Comparison of ENCODE assay signal across 1 cellular context in genomic region chr1:100132566-100133477, GRCh38.
TF ChIP-seq lines count a peak whose summit lies in the region.

A gene with protein sequence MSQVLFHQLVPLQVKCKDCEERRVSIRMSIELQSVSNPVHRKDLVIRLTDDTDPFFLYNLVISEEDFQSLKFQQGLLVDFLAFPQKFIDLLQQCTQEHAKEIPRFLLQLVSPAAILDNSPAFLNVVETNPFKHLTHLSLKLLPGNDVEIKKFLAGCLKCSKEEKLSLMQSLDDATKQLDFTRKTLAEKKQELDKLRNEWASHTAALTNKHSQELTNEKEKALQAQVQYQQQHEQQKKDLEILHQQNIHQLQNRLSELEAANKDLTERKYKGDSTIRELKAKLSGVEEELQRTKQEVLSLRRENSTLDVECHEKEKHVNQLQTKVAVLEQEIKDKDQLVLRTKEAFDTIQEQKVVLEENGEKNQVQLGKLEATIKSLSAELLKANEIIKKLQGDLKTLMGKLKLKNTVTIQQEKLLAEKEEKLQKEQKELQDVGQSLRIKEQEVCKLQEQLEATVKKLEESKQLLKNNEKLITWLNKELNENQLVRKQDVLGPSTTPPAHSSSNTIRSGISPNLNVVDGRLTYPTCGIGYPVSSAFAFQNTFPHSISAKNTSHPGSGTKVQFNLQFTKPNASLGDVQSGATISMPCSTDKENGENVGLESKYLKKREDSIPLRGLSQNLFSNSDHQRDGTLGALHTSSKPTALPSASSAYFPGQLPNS (minus strand): TSS chr1:100132930. CDS start chr1:100132814, 116 bp downstream.
TSS of gene TRMT13 (plus strand) at chr1:100133163. CDS start at chr1:100133169, 6 bp downstream.

TF ChIP-seq in K562, 482 proteins besides CTCF, POLR2A, EP300 and RAD21 (continued from another document and continues in another):
- TF ChIP-seq ARID4B (CRISPR knock-in tag; IDR thresholded peaks at IDR 0.05) (peak; percentile 95), GABPB1 (CRISPR knock-in tag; IDR thresholded peaks at IDR 0.05) (peak; percentile 94), MEF2A (IDR thresholded peaks at IDR 0.05; ENCODE audit: control insufficient read depth, low read depth, low read length) (no peak; the same call in 1 of the 2 replicates), KLF13 (tag; IDR thresholded peaks at IDR 0.05; ENCODE audit: borderline replicate concordance, low read depth) (peak; percentile 80; the same call in 1 of the 2 replicates), HNRNPLL (IDR thresholded peaks at IDR 0.05; ENCODE audit: low read depth, low read length, poor library complexity, severe bottlenecking) (peak; percentile 74), C11orf30 (IDR thresholded peaks at IDR 0.05; ENCODE audit: low read depth) (peak; percentile 81), ARID1B (IDR thresholded peaks at IDR 0.05) (peak; percentile 58), CTCFL (IDR thresholded peaks at IDR 0.05; ENCODE audit: borderline replicate concordance, insufficient read depth, low read depth, low read length, poor library complexity, severe bottlenecking) (no peak), TOE1 (IDR thresholded peaks at IDR 0.05; ENCODE audit: borderline replicate concordance) (peak; percentile 93), TOE1 (CRISPR knock-in tag; IDR thresholded peaks at IDR 0.05; ENCODE audit: borderline replicate concordance, low read depth) (no peak), E2F5 (CRISPR knock-in tag; IDR thresholded peaks at IDR 0.05) (peak; percentile 57; the same call in 1 of the 2 replicates), TCFL5 (CRISPR knock-in tag; conservative IDR thresholded peaks at IDR 0.05) (no peak), MYC (IDR thresholded peaks at IDR 0.05; ENCODE audit: low read depth, low read length) (peak; percentile 90), MYC (CRISPR knock-in tag; IDR thresholded peaks at IDR 0.05; ENCODE audit: borderline replicate concordance, low read depth) (no peak), TCF7 (IDR thresholded peaks at IDR 0.05; ENCODE audit: borderline replicate concordance) (peak; percentile 74; the same call in 1 of the 2 replicates), MCM3 (IDR thresholded peaks at IDR 0.05) (no peak), NRF1 (conservative IDR thresholded peaks at IDR 0.05 in 1 of 2, IDR thresholded peaks at IDR 0.05 in 1 of 2) (peak; percentile 49 to 58), PURB (CRISPR knock-in tag; IDR thresholded peaks at IDR 0.05; ENCODE audit: low read depth) (no peak), LEF1 (IDR thresholded peaks at IDR 0.05) (peak; percentile 65; the same call in 1 of the 2 replicates), SMAD1 (IDR thresholded peaks at IDR 0.05; ENCODE audit: low read depth, low read length, partially characterized antibody) (peak; percentile 23), RHOXF2B (CRISPR knock-in tag; conservative IDR thresholded peaks at IDR 0.05) (no peak), CREM (IDR thresholded peaks at IDR 0.05; ENCODE audit: low read depth) (peak; percentile 86), NFIC (IDR thresholded peaks at IDR 0.05) (peak; percentile 77), RNF219 (CRISPR knock-in tag; IDR thresholded peaks at IDR 0.05) (no peak), STAT6 (CRISPR knock-in tag; IDR thresholded peaks at IDR 0.05) (0 out of 2 replicates have a peak, but pooled peaks have one; percentile 81), BACH1 (tag; IDR thresholded peaks at IDR 0.05) (no peak), ZC3H8 (IDR thresholded peaks at IDR 0.05) (no peak), U2AF2 (optimal IDR thresholded peaks at IDR 0.05; ENCODE audit: low read depth, low read length) (no peak)
- TF ChIP-seq, protein P1, sequence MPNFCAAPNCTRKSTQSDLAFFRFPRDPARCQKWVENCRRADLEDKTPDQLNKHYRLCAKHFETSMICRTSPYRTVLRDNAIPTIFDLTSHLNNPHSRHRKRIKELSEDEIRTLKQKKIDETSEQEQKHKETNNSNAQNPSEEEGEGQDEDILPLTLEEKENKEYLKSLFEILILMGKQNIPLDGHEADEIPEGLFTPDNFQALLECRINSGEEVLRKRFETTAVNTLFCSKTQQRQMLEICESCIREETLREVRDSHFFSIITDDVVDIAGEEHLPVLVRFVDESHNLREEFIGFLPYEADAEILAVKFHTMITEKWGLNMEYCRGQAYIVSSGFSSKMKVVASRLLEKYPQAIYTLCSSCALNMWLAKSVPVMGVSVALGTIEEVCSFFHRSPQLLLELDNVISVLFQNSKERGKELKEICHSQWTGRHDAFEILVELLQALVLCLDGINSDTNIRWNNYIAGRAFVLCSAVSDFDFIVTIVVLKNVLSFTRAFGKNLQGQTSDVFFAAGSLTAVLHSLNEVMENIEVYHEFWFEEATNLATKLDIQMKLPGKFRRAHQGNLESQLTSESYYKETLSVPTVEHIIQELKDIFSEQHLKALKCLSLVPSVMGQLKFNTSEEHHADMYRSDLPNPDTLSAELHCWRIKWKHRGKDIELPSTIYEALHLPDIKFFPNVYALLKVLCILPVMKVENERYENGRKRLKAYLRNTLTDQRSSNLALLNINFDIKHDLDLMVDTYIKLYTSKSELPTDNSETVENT (CRISPR knock-in tag; IDR thresholded peaks at IDR 0.05) = 0 out of 2 replicates have a peak, but pooled peaks have one; percentile 33
- TF ChIP-seq, protein P2, sequence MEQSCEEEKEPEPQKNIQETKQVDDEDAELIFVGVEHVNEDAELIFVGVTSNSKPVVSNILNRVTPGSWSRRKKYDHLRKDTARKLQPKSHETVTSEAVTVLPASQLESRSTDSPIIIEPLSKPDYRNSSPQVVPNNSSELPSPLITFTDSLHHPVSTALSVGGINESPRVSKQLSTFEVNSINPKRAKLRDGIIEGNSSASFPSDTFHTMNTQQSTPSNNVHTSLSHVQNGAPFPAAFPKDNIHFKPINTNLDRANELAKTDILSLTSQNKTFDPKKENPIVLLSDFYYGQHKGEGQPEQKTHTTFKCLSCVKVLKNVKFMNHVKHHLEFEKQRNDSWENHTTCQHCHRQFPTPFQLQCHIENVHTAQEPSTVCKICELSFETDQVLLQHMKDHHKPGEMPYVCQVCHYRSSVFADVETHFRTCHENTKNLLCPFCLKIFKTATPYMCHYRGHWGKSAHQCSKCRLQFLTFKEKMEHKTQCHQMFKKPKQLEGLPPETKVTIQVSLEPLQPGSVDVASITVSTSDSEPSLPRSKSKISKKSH (CRISPR knock-in tag; IDR thresholded peaks at IDR 0.05) = no peak
- TF ChIP-seq, protein P3, sequence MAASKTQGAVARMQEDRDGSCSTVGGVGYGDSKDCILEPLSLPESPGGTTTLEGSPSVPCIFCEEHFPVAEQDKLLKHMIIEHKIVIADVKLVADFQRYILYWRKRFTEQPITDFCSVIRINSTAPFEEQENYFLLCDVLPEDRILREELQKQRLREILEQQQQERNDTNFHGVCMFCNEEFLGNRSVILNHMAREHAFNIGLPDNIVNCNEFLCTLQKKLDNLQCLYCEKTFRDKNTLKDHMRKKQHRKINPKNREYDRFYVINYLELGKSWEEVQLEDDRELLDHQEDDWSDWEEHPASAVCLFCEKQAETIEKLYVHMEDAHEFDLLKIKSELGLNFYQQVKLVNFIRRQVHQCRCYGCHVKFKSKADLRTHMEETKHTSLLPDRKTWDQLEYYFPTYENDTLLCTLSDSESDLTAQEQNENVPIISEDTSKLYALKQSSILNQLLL (CRISPR knock-in tag; IDR thresholded peaks at IDR 0.05; ENCODE audit: borderline replicate concordance) = no peak
- TF ChIP-seq, protein P4, sequence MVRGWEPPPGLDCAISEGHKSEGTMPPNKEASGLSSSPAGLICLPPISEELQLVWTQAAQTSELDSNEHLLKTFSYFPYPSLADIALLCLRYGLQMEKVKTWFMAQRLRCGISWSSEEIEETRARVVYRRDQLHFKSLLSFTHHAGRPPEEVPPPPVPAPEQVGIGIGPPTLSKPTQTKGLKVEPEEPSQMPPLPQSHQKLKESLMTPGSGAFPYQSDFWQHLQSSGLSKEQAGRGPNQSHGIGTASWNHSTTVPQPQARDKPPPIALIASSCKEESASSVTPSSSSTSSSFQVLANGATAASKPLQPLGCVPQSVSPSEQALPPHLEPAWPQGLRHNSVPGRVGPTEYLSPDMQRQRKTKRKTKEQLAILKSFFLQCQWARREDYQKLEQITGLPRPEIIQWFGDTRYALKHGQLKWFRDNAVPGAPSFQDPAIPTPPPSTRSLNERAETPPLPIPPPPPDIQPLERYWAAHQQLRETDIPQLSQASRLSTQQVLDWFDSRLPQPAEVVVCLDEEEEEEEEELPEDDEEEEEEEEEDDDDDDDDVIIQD (CRISPR knock-in tag; IDR thresholded peaks at IDR 0.05) = no peak
